ENCODE assay signal across 10 cellular contexts in the genomic region with DNA sequence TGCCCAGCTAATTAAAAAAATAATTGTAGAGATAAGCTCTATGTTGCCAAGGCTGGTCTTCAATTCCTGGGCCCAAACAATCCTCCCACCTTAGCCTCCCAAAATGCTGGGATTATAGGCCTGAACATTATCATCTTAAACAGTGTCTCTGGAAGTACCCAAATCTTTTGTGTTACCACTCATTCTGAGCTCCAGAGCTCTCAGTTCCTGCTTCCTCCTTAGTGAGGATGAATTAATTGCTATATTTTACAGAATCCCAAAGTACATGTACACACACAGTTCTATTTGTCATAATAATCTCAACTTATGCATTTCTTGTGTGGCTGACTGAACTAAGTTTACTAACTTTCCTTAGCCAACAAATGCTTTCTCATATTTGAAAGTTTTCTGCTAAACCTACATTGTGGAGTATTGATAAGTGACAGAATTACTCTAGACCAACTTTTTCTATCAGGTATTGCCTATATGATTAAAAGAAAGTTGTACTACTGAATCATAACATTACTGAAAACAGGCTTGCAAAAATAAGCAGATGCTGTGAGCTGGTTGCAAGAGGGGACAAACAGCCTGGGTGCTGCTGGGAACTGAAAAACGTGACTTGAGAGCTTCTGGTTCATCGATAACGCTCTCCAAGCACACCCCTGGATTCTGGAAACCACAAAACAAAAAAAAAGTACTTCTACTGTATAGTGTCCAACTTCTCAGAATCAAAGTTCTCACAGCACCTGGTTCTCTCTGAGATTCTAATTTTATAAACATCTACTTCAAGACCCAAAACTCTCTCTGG. TPM values are rescaled to one million over a fixed set of nuclear protein-coding genes. Genes with fewer than 3 reads are reported as not detected.
DNase-seq lines count a peak whose midpoint lies in the region; ATAC-seq and TF ChIP-seq lines count a peak whose summit lies in the region.
"Had no signal": no experiment of that assay in that cellular context is flagged by ENCODE, and none has a peak within 500 bp of the region (broad histone marks: within the 10 kb centered on the region; RNA-seq: fewer than 3 reads in every experiment).

No MANE protein-coding gene starts in this region.

- TF ChIP-seq CTCF in natural killer cell (IDR thresholded peaks at IDR 0.05) (no peak), type B pancreatic cell (conservative IDR thresholded peaks at IDR 0.05) (no peak)

- intact Hi-C loops in natural killer cell (cut with micrococcal nuclease), result loop anchor here (5.0 kb wide), 1 partner anchor 47 kb away; no protein-coding TSS in a partner anchor

- no peaks in the 10 kb centered on the region for H3K36me3 Mint-ChIP-seq in activated T-cell treated with anti-CD3 and anti-CD28 coated beads, Interleukin-2, amount 50 U/mL, for 72 hours (ENCODE audit: insufficient read depth in 2 of 2)
- no peaks in the 10 kb centered on the region for H3K36me3 Mint-ChIP-seq in natural killer cell
- no peaks in the 10 kb centered on the region for H3K36me3 Mint-ChIP-seq in type B pancreatic cell

- H3K27ac Mint-ChIP-seq in activated T-cell treated with anti-CD3 and anti-CD28 coated beads, Interleukin-2, amount 50 U/mL, for 72 hours, result no peak overlapping the region
- peak overlapping the region; percentile 29 to 84 for H3K27ac Mint-ChIP-seq in natural killer cell
- no peak overlapping the region for H3K27ac Mint-ChIP-seq in type B pancreatic cell

- peak overlapping the region; percentile 3 to 13 for H3K4me3 Mint-ChIP-seq in activated T-cell treated with anti-CD3 and anti-CD28 coated beads, Interleukin-2, amount 50 U/mL, for 72 hours
- peak overlapping the region; percentile 5 for H3K4me3 Mint-ChIP-seq in natural killer cell
- H3K4me3 Mint-ChIP-seq in type B pancreatic cell, result no peak overlapping the region

- ATAC-seq in activated T-cell treated with anti-CD3 and anti-CD28 coated beads, Interleukin-2, amount 50 U/mL, for 72 hours (replicated peaks in 1 of 2), result peak; percentile 67 to 72
- peak; percentile 92 for ATAC-seq in GM21447 (IDR thresholded peaks at IDR 0.05; ENCODE audit: unreplicated experiment)
- ATAC-seq in HG03175 (IDR thresholded peaks at IDR 0.05; ENCODE audit: unreplicated experiment), result peak; percentile 78
- no peak for ATAC-seq in natural killer cell

- H3K4me1 Mint-ChIP-seq in activated T-cell treated with anti-CD3 and anti-CD28 coated beads, Interleukin-2, amount 50 U/mL, for 72 hours (ENCODE audit: low read depth), result peaks cover 27% of the 10 kb centered on the region
- H3K4me1 Mint-ChIP-seq in natural killer cell, result peaks cover 18 to 29% of the 10 kb centered on the region in 2 donors
- peaks cover 11% of the 10 kb centered on the region for H3K4me1 Mint-ChIP-seq in type B pancreatic cell (ENCODE audit: unreplicated experiment)

- no peaks in the 10 kb centered on the region for H3K9me3 Mint-ChIP-seq in activated T-cell treated with anti-CD3 and anti-CD28 coated beads, Interleukin-2, amount 50 U/mL, for 72 hours
- no peaks in the 10 kb centered on the region for H3K9me3 Mint-ChIP-seq in natural killer cell
- no peaks in the 10 kb centered on the region for H3K9me3 Mint-ChIP-seq in type B pancreatic cell

- DNase-seq in activated T-cell treated with anti-CD3 and anti-CD28 coated beads, Interleukin-2, amount 50 U/mL, for 72 hours, result peak in 1 of 2 donors; percentile 22
- DNase-seq in activated T-cell treated with anti-CD3 and anti-CD28 coated beads, Interleukin-2, amount 50 U/mL, for 1 hour, result no peak
- DNase-seq in natural killer cell, result no peak
- no peak for DNase-seq in dedifferentiated amniotic fluid mesenchymal stem cell (ENCODE audit: extremely low spot score)
- DNase-seq in anterior cingulate cortex (lab: John Stamatoyannopoulos, UW), result no peak
- no peak for DNase-seq in type B pancreatic cell (ENCODE audit: extremely low spot score, unreplicated experiment)
- DNase-seq: amniotic stem cell, RPMI8226 had no signal

- peaks cover 6% of the 10 kb centered on the region for H3K27me3 Mint-ChIP-seq in activated T-cell treated with anti-CD3 and anti-CD28 coated beads, Interleukin-2, amount 50 U/mL, for 72 hours (ENCODE audit: low read depth)
- no peaks in the 10 kb centered on the region for H3K27me3 Mint-ChIP-seq in natural killer cell (ENCODE audit: low read depth in 2 of 2)
- H3K27me3 Mint-ChIP-seq in type B pancreatic cell, result peaks cover 5% of the 10 kb centered on the region

RNA-seq across cellular contexts. Expression of gene VAV3, which starts 15.3 kb away (rescaled TPM):
- total RNA-seq in activated T-cell treated with anti-CD3 and anti-CD28 coated beads, Interleukin-2, amount 50 U/mL, for 72 hours, result 1 to 10 TPM; 2.5 to 2.8 TPM
- total RNA-seq in natural killer cell, result 100 to 1,000 TPM in 1 of 3 donors, 10 to 100 TPM in 2; 95.8 to 101 (median 96.6) TPM
- total RNA-seq in type B pancreatic cell (ENCODE audit: low replicate concordance), result 10.0 and 12.3 TPM in 2 replicates

Comparison
In these comparisons a context has a peak if more than half of its experiments do, and no peak if none do; other contexts are left out.
1. ATAC-seq: peak in activated T-cell treated with anti-CD3 and anti-CD28 coated beads, Interleukin-2, amount 50 U/mL, for 72 hours (2 of 2), GM21447 (single experiment) and HG03175 (single experiment); none in natural killer cell (0 of 3).
2. H3K27ac Mint-ChIP-seq: peak in natural killer cell (2 of 2); none in activated T-cell treated with anti-CD3 and anti-CD28 coated beads, Interleukin-2, amount 50 U/mL, for 72 hours (single experiment) and type B pancreatic cell (single experiment).